ENCODE assay signal across 8 cellular contexts in the genomic region with DNA sequence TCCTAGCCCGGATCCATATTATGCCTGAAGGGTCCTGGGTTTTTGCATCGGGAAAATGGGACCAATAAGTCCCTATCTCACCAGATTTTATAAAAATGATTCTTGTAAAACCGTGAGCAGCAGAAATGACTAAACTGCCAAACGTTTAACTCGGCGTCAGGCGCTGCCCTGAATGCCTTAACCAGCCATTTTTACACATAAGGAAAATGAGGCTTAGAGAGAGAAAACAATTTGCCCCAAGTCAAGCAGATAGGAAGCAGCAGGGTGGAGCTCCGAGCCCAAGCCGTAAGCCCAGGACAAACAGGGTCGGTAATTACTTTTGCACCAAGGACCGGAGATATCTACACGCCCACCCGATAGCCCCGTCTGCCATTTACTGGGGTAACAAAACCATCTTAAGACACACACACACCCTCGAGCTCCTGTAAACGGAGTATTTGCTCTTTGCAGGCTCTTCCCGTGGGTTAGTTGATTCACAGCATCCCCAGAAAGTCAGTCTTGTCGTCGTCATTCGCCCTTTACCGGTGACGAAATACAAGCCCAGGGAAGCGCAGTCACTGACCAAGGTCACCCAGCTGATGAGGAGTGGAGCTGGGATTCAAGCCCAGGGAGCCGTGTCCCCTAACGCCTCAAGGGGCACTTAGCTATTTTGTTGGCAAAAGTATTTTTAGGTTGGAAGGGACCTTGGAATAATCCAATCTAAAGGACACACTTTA. TPM values are rescaled to one million over a fixed set of nuclear protein-coding genes. Genes with fewer than 3 reads are reported as not detected.
A peak's percentile ranks its signal among the peaks of the same experiment; 100 is the strongest.
DNase-seq lines count a peak whose midpoint lies in the region; ATAC-seq and TF ChIP-seq lines count a peak whose summit lies in the region.

No MANE protein-coding gene starts in this region.

- H3K27ac ChIP-seq in gastrocnemius medialis = peak overlapping the region; percentile 86 to 95 (median 90)

- TF ChIP-seq CTCF in Calu3 (IDR thresholded peaks at IDR 0.05; ENCODE audit: unreplicated experiment) (no peak), gastrocnemius medialis (IDR thresholded peaks at IDR 0.05 in 4 of 5, conservative IDR thresholded peaks at IDR 0.05 in 1 of 5) (no peak)
- no peak for TF ChIP-seq CTCF in activated CD8-positive, alpha-beta T cell treated with anti-CD3 and anti-CD28 coated beads for 36 hours (IDR thresholded peaks at IDR 0.05)

- H3K9me3 Mint-ChIP-seq in Calu3 (ENCODE audit: low read depth, unreplicated experiment) (no peaks in the 10 kb centered on the region), IgD-negative memory B cell (no peaks in the 10 kb centered on the region)
- H3K9me3 Mint-ChIP-seq in activated CD8-positive, alpha-beta T cell treated with anti-CD3 and anti-CD28 coated beads for 36 hours = peaks cover 4% of the 10 kb centered on the region

- peak overlapping the region; percentile 78 for H3K27ac Mint-ChIP-seq in Calu3 (ENCODE audit: unreplicated experiment)
- peak overlapping the region; percentile 89 to 92 (median 91) for H3K27ac Mint-ChIP-seq in IgD-negative memory B cell
- peak overlapping the region; percentile 90 for H3K27ac Mint-ChIP-seq in activated CD8-positive, alpha-beta T cell treated with anti-CD3 and anti-CD28 coated beads for 36 hours

- peak overlapping the region; percentile 58 to 99 (median 90) for H3K4me3 ChIP-seq in gastrocnemius medialis

- no peaks in the 10 kb centered on the region for H3K27me3 ChIP-seq in gastrocnemius medialis

- H3K4me3 Mint-ChIP-seq in Calu3 (ENCODE audit: low read depth, unreplicated experiment) = peak overlapping the region; percentile 80
- peak overlapping the region; percentile 87 to 96 (median 94) for H3K4me3 Mint-ChIP-seq in IgD-negative memory B cell
- H3K4me3 Mint-ChIP-seq in activated CD8-positive, alpha-beta T cell treated with anti-CD3 and anti-CD28 coated beads for 36 hours = peak overlapping the region; percentile 93

- POLR2A ChIA-PET in activated CD8-positive, alpha-beta T cell treated with anti-CD3 and anti-CD28 coated beads for 36 hours (lab: Charles Lee) = interaction anchor here (0.8 to 2.6 kb wide), 11 partner anchors 9 to 116 kb away, joined by 3 to 15 read pairs (median 5); partner anchors contain the start of genes C19orf53, MRI1 and ZSWIM4

- BruUV-seq in Calu3 (replicated peaks; lab: Mats Ljungman, UMichigan) = TSS peak; percentile 91

- peaks cover 0 to 22% of the 10 kb centered on the region in 2 donors for H3K36me3 ChIP-seq in gastrocnemius medialis

- H3K4me1 ChIP-seq in gastrocnemius medialis = peaks cover 12 to 14% of the 10 kb centered on the region in 2 donors

- H3K9me3 ChIP-seq in gastrocnemius medialis = no peaks in the 10 kb centered on the region

- CTCF ChIA-PET in Calu3 (lab: Charles Lee) = interaction anchor here (0.6 to 1.8 kb wide), 4 partner anchors 15 to 212 kb away, joined by 3 to 6 read pairs (median 4); no protein-coding TSS in a partner anchor
- CTCF ChIA-PET in activated CD8-positive, alpha-beta T cell treated with anti-CD3 and anti-CD28 coated beads for 36 hours (lab: Charles Lee) = interaction anchor here (0.7 to 1.6 kb wide), 8 partner anchors 13 to 388 kb away, joined by 3 to 9 read pairs (median 3); partner anchors contain the start of genes ASF1B and C19orf53

- no peaks in the 10 kb centered on the region for H3K27me3 Mint-ChIP-seq in Calu3 (ENCODE audit: unreplicated experiment)
- H3K27me3 Mint-ChIP-seq in IgD-negative memory B cell = no peaks in the 10 kb centered on the region
- H3K27me3 Mint-ChIP-seq in activated CD8-positive, alpha-beta T cell treated with anti-CD3 and anti-CD28 coated beads for 36 hours = no peaks in the 10 kb centered on the region

- DNase-seq in Calu3 (no peak), glomerular visceral epithelial cell (ENCODE audit: extremely low spot score) (peak; percentile 22), gastrocnemius medialis (no peak), germinal center (ENCODE audit: low spot score) (no peak)
- DNase-seq in activated CD8-positive, alpha-beta T cell treated with anti-CD3 and anti-CD28 coated beads for 36 hours = peak; percentile 42
- no peak for DNase-seq in central memory CD4-positive, alpha-beta T cell

- H3K36me3 Mint-ChIP-seq in Calu3 (ENCODE audit: insufficient read depth, unreplicated experiment) = peaks cover 43% of the 10 kb centered on the region
- peaks cover 3% of the 10 kb centered on the region for H3K36me3 Mint-ChIP-seq in IgD-negative memory B cell
- peaks cover 13% of the 10 kb centered on the region for H3K36me3 Mint-ChIP-seq in activated CD8-positive, alpha-beta T cell treated with anti-CD3 and anti-CD28 coated beads for 36 hours (ENCODE audit: low read depth)

- ATAC-seq in activated CD8-positive, alpha-beta T cell treated with anti-CD3 and anti-CD28 coated beads for 36 hours = no peak
- ATAC-seq in gastrocnemius medialis (peak in 1 of 2 donors; percentile 1), HG03135 (IDR thresholded peaks at IDR 0.05; ENCODE audit: unreplicated experiment) (no peak)

- TF ChIP-seq POLR2A in gastrocnemius medialis (IDR thresholded peaks at IDR 0.05) = no peak

- in situ Hi-C loops in gastrocnemius medialis (cut with MboI; ENCODE audit: low sequenced_read_pairs in 4 of 4) = no loop called here

- intact Hi-C loops in Calu3 (cut with micrococcal nuclease; ENCODE audit: unreplicated experiment) (no loop called here), gastrocnemius medialis (cut with DNase I; ENCODE audit: low total_unique reads) (loop anchor here (2.0 kb wide), 1 partner anchor 16 kb away; the partner anchor contains the start of gene MRI1)
- intact Hi-C loops in activated CD8-positive, alpha-beta T cell treated with anti-CD3 and anti-CD28 coated beads for 36 hours (cut with micrococcal nuclease) = no loop called here

- H3K4me1 Mint-ChIP-seq in Calu3 (ENCODE audit: low read depth, unreplicated experiment) = no peaks in the 10 kb centered on the region
- peaks cover 11 to 16% (median 11%) of the 10 kb centered on the region in 3 donors for H3K4me1 Mint-ChIP-seq in IgD-negative memory B cell
- peaks cover 22% of the 10 kb centered on the region for H3K4me1 Mint-ChIP-seq in activated CD8-positive, alpha-beta T cell treated with anti-CD3 and anti-CD28 coated beads for 36 hours (ENCODE audit: low read depth)

RNA-seq across cellular contexts. Expression of gene MRI1, which starts 16.0 kb away (rescaled TPM):
- total RNA-seq in Calu3 (2022) = 30.2 and 32.6 TPM in 2 replicates
- 17.6 TPM for polyA plus RNA-seq in IgD-negative memory B cell
- total RNA-seq in activated CD8-positive, alpha-beta T cell treated with anti-CD3 and anti-CD28 coated beads for 36 hours = 10 to 100 TPM; 37.1 to 40.8 TPM
- total RNA-seq in gastrocnemius medialis = 10 to 100 TPM; 21.1 to 26.1 (median 23.4) TPM

RNA-seq across cellular contexts. Expression of gene C19orf53, which starts 25.9 kb away (rescaled TPM):
- total RNA-seq in Calu3 (2022) (59.4 and 66.4 TPM in 2 replicates), gastrocnemius medialis (100 to 1,000 TPM; 158 to 283 (median 222) TPM)
- 208 TPM for polyA plus RNA-seq in IgD-negative memory B cell
- 100 to 1,000 TPM; 120 to 128 TPM for total RNA-seq in activated CD8-positive, alpha-beta T cell treated with anti-CD3 and anti-CD28 coated beads for 36 hours

RNA-seq across cellular contexts. Expression of gene ZSWIM4, which starts 46.9 kb away (rescaled TPM):
- total RNA-seq in Calu3 (2022) = 10.7 and 11.5 TPM in 2 replicates
- polyA plus RNA-seq in IgD-negative memory B cell = 1.2 TPM
- 1 to 10 TPM; 6.6 to 6.8 TPM for total RNA-seq in activated CD8-positive, alpha-beta T cell treated with anti-CD3 and anti-CD28 coated beads for 36 hours
- total RNA-seq in gastrocnemius medialis = 1 to 10 TPM; 3.9 to 6.3 (median 5.0) TPM

Comparison
In these comparisons a context has a peak if more than half of its experiments do, and no peak if none do; other contexts are left out.
1. DNase-seq: peak in activated CD8-positive, alpha-beta T cell treated with anti-CD3 and anti-CD28 coated beads for 36 hours (single experiment) and glomerular visceral epithelial cell (single experiment); none in Calu3 (single experiment), gastrocnemius medialis (0 of 2), central memory CD4-positive, alpha-beta T cell (single experiment) and germinal center (single experiment).
2. Peak in every context shown above with its lines, with median percentiles within 50 percentile points of each other: H3K27ac Mint-ChIP-seq and H3K4me3 Mint-ChIP-seq.